8 cellular contexts compared by ENCODE assay signal in the genomic region with DNA sequence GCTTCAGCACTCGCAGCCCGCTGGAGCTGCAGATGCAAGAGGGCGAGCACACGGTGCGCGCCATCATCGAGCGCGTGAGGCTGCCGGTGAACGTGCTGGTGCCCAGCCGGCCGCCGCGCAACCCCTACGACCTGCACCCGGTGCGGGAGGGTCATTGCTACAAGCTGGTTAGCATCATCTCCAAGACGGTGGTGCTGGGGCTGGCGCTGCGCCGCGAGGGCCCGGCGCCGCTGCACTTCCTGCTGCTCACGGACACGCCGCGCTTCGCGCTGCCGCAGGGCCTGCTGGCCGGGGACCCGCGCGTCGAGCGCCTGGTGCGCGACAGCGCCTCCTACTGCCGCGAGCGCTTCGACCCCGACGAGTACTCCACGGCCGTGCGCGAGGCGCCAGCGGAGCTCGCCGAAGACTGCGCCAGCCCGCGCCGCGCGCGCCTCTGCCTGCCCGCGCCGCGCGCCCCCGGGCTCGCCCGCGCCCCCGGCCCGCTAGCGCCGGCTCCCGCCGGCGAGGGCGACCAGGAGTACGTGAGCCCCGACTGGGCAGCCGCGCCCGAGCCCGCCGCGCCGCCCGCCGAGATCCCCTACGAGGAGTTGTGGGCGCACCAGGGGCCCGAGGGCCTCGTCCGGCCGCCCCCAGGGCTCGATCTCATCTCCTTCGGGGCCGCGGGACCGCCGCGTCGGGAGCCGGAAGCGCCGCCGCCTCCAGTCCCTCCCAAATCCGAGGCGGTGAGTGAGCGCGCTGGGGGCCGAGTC. TPM values are rescaled to one million over a fixed set of nuclear protein-coding genes. Genes with fewer than 3 reads are reported as not detected.
DNase-seq lines count a peak whose midpoint lies in the region; ATAC-seq, FAIRE-seq and TF ChIP-seq lines count a peak whose summit lies in the region.

No MANE protein-coding gene starts in this region.

- TF ChIP-seq RAD21 in GM12878 (IDR thresholded peaks at IDR 0.05; ENCODE audit: insufficient read depth, low read depth, low read length): no peak; the same call in 1 of the 2 replicates

- WGBS in GM12878 (ENCODE audit: insufficient coverage, insufficient replicate concordance, low lambda C conversion rate, missing lambda C conversion rate): 14% methylated on average over 62 of the region's 114 CpGs

- no peaks in the 10 kb centered on the region for H3K79me2 ChIP-seq in GM12878 (ENCODE audit: control insufficient read depth, insufficient read depth, low read length)

- H3K27ac Mint-ChIP-seq in T-helper 17 cell: no peak overlapping the region
- H3K27ac Mint-ChIP-seq in immature natural killer cell: peak overlapping the region in 3 of 6 donors; percentile 59 to 79 (median 61)

- ATAC-seq in HG03378 (IDR thresholded peaks at IDR 0.05; ENCODE audit: unreplicated experiment): peak; percentile 46
- peak; percentile 99 for ATAC-seq in T-helper 17 cell
- ATAC-seq in GM12878: peak; percentile 92

- H3K27me3 Mint-ChIP-seq in T-helper 17 cell (peaks cover 16% of the 10 kb centered on the region), immature natural killer cell (ENCODE audit: low read depth in 3 of 3) (peaks cover 8 to 10% (median 9%) of the 10 kb centered on the region in 3 donors)

- H3K4me1 Mint-ChIP-seq in T-helper 17 cell (peaks cover 23% of the 10 kb centered on the region), immature natural killer cell (peaks cover 16 to 21% of the 10 kb centered on the region in 2 donors)

- H3K9ac ChIP-seq in GM12878 (ENCODE audit: control insufficient read depth, insufficient read depth, low read length): peak overlapping the region; percentile 35; the same call in 1 of the 2 replicates

- no peaks in the 10 kb centered on the region for H4K20me1 ChIP-seq in GM12878 (ENCODE audit: control insufficient read depth, insufficient read depth)

- no peaks in the 10 kb centered on the region for H3K4me1 ChIP-seq in GM12878 (ENCODE audit: control insufficient read depth, insufficient read depth, low read length)

- POLR2A ChIA-PET in GM12878 (lab: Charles Lee): no interaction called here

- no peak for TF ChIP-seq EP300 in GM12878 (IDR thresholded peaks at IDR 0.05; ENCODE audit: borderline replicate concordance in 1 of 2, control insufficient read depth in 1 of 2, low read depth in 2 of 2, low read length in 2 of 2)

- in situ Hi-C loops in GM12878 (cut with MboI): no loop called here

- H3K36me3 Mint-ChIP-seq in T-helper 17 cell (ENCODE audit: low read depth) (peaks cover 3% of the 10 kb centered on the region), immature natural killer cell (no peaks in the 10 kb centered on the region)

- BruUV-seq in GM12878 (replicated peaks; lab: Mats Ljungman, UMichigan): no TSS peak

- H3K9me3 ChIP-seq in T-helper 17 cell (ENCODE audit: control insufficient read depth, low read length, poor library complexity, severe bottlenecking) (no peaks in the 10 kb centered on the region), GM12878 (replicated peaks; ENCODE audit: control insufficient read depth, insufficient read depth, low read length) (no peaks in the 10 kb centered on the region)

- H2AFZ ChIP-seq in GM12878 (ENCODE audit: control insufficient read depth, low read depth, low read length): peak overlapping the region; percentile 79

- TF ChIP-seq CTCF in GM12878 (IDR thresholded peaks at IDR 0.05 in 2 of 3, conservative IDR thresholded peaks at IDR 0.05 in 1 of 3; ENCODE audit: control insufficient read depth in 2 of 3, extremely low read depth in 1 of 3, insufficient read depth in 1 of 3, low read depth in 3 of 3, low read length in 3 of 3): peak; percentile 59 to 72 (median 63); a peak in 5 of 6 replicates

- no peak overlapping the region for H3K27ac ChIP-seq in GM12878 (ENCODE audit: control insufficient read depth, insufficient read depth)

- H3K4me2 ChIP-seq in GM12878 (ENCODE audit: control insufficient read depth, insufficient read depth): peak overlapping the region; percentile 89

- peak overlapping the region; percentile 84 for H3K4me3 Mint-ChIP-seq in T-helper 17 cell
- peak overlapping the region; percentile 81 to 86 (median 82) for H3K4me3 Mint-ChIP-seq in immature natural killer cell

- intact Hi-C loops in GM12878 (cut with micrococcal nuclease; ENCODE audit: unreplicated experiment): no loop called here

- peaks cover 0 to 5% of the 10 kb centered on the region in 2 experiments; a peak in 1 of 4 replicates for H3K27me3 ChIP-seq in GM12878 (replicated peaks in 1 of 2; ENCODE audit: control insufficient read depth in 2 of 2, insufficient read depth in 2 of 2, low read length in 1 of 2)

- peak; percentile 78 for TF ChIP-seq POLR2A in GM12878 (IDR thresholded peaks at IDR 0.05; ENCODE audit: low read depth, low read length)

- no peaks in the 10 kb centered on the region for H3K9me3 Mint-ChIP-seq in immature natural killer cell

- DNase-seq in SHP77 (lab: John Stamatoyannopoulos, UW): peak; percentile 9 to 51
- DNase-seq in SHP77 treated with DMSO at 0.1 percent for 48 hours (lab: John Stamatoyannopoulos, UW): no peak
- DNase-seq in T-helper 17 cell: peak; percentile 75 to 87 (median 78)
- peak; percentile 25 for DNase-seq in GM12878 (ENCODE audit: low read depth, low spot score)
- peak; percentile 82 to 89 (median 87) for DNase-seq in immature natural killer cell
- DNase-seq in stimulated activated CD4-positive, alpha-beta T cell treated with anti-CD3 and anti-CD28 coated beads, Interleukin-15, amount 100 ng/mL, for 24 hours: peak; percentile 88
- DNase-seq in hippocampal formation (lab: John Stamatoyannopoulos, UW): no peak

- RAD21 ChIA-PET in GM12878 (lab: Charles Lee; ENCODE audit: unreplicated experiment): interaction anchor here (1.0 kb wide), 1 partner anchor 163 kb away, joined by 3 read pairs; no protein-coding TSS in a partner anchor

- SMC1A ChIA-PET in GM12878 (lab: Charles Lee; ENCODE audit: uncharacterized antibody, unreplicated experiment): interaction anchor here (0.8 to 1.5 kb wide), 2 partner anchors 15 to 58 kb away, joined by 3 read pairs; no protein-coding TSS in a partner anchor

- H3K4me3 ChIP-seq in GM12878: peak overlapping the region; percentile 68

- no peaks in the 10 kb centered on the region for H3K36me3 ChIP-seq in GM12878 (ENCODE audit: control insufficient read depth in 2 of 2, insufficient read depth in 2 of 2, low read length in 1 of 2)

- FAIRE-seq in GM12878 (lab: Jason Lieb, UNC): no peak

- CTCF ChIA-PET in GM12878 (lab: Yijun Ruan, JAX): interaction anchor here (0.6 to 1.8 kb wide), 6 partner anchors 11 to 305 kb away, joined by 3 to 5 read pairs (median 4); no protein-coding TSS in a partner anchor

TF ChIP-seq in GM12878, 131 proteins besides CTCF, POLR2A, EP300 and RAD21 (continues in another document):
- TF ChIP-seq MEF2B (IDR thresholded peaks at IDR 0.05; ENCODE audit: partially characterized antibody, poor library complexity, severe bottlenecking) (no peak), TARDBP (IDR thresholded peaks at IDR 0.05; ENCODE audit: borderline replicate concordance) (no peak), IKZF1 (conservative IDR thresholded peaks at IDR 0.05) (peak; percentile 70)

RNA-seq across cellular contexts. Expression of gene GAREM2, which starts 11.8 kb away (rescaled TPM):
- total RNA-seq in T-helper 17 cell: 1 to 10 TPM; 3.6 to 6.5 TPM
- total RNA-seq in GM12878 (2013; cell fraction: nucleolus; rRNA removed): 1.7 and 2.4 TPM in 2 replicates
- 0.23 and 0.38 TPM in 2 replicates for total RNA-seq in GM12878 (2014; rRNA removed)
- total RNA-seq in GM12878 (2014; rRNA removed; fragmentation: Illumina TruSeq; extraction: Trizol): 0.18 and 0.23 TPM in 2 replicates
- 0.85 and 1.4 TPM in 2 replicates for total RNA-seq in GM12878 (2021)
- 0.54 TPM for polyA plus RNA-seq in GM12878 (2011; ENCODE audit: low read depth)
- 0.19 and 0.71 TPM in 2 replicates for polyA plus RNA-seq in GM12878 (2011; rRNA removed)
- 0.50 and 0.58 TPM in 2 replicates for polyA plus RNA-seq in GM12878 (2011; cell fraction: cytosol; rRNA removed)
- polyA plus RNA-seq in GM12878 (2011; cell fraction: nucleus; rRNA removed): 0.84 and 4.9 TPM in 2 replicates
- polyA plus RNA-seq in GM12878 (2012): 0.72 and 0.80 TPM in 2 replicates
- 0.25 and 0.56 TPM in 2 replicates for polyA plus RNA-seq in GM12878 (2014; fragmentation: Illumina TruSeq; extraction: Trizol)
- under 1 TPM; 0.06 to 0.20 TPM for polyA plus RNA-seq in GM12878 (2014; fragmentation: Nextera tagmentation; extraction: Ambion mirVana)
- polyA plus RNA-seq in GM12878 (2014; rRNA removed): 0.43 and 0.50 TPM in 2 replicates
- under 1 TPM; 0.38 to 0.50 TPM for polyA plus RNA-seq in GM12878 (2016; fragmentation: Nextera tagmentation; extraction: Ambion mirVana)
- polyA minus RNA-seq in GM12878 (2011; rRNA and poly(A)+ RNA removed): 0.26 and 0.37 TPM in 2 replicates
- polyA minus RNA-seq in GM12878 (2011; cell fraction: cytosol; rRNA and poly(A)+ RNA removed): not detected in 2 replicates
- polyA minus RNA-seq in GM12878 (2011; cell fraction: nucleus; rRNA and poly(A)+ RNA removed): 0.12 and 0.57 TPM in 2 replicates
- 1 to 10 TPM in 2 of 3 donors, under 1 TPM in 1; 0.50 to 3.5 (median 1.4) TPM for polyA plus RNA-seq in immature natural killer cell

RNA-seq across cellular contexts. Expression of gene HADHA, which starts 59.7 kb away (rescaled TPM):
- total RNA-seq in T-helper 17 cell (10 to 100 TPM; 77.7 to 78.5 TPM), GM12878 (2014; rRNA removed) (158 and 175 TPM in 2 replicates), GM12878 (2014; rRNA removed; fragmentation: Illumina TruSeq; extraction: Trizol) (170 TPM in 2 replicates), GM12878 (2021) (160 and 161 TPM in 2 replicates)
- total RNA-seq in GM12878 (2013; cell fraction: nucleolus; rRNA removed): 66.8 and 68.7 TPM in 2 replicates
- 104 TPM for polyA plus RNA-seq in GM12878 (2011; ENCODE audit: low read depth)
- polyA plus RNA-seq in GM12878 (2011; rRNA removed) (194 and 208 TPM in 2 replicates), GM12878 (2014; fragmentation: Illumina TruSeq; extraction: Trizol) (207 and 221 TPM in 2 replicates), GM12878 (2014; fragmentation: Nextera tagmentation; extraction: Ambion mirVana) (100 to 1,000 TPM; 109 to 144 TPM), GM12878 (2014; rRNA removed) (114 and 125 TPM in 2 replicates), GM12878 (2016; fragmentation: Nextera tagmentation; extraction: Ambion mirVana) (100 to 1,000 TPM; 187 to 190 TPM), immature natural killer cell (100 to 1,000 TPM in 2 of 3 donors, 10 to 100 TPM in 1; 94.4 to 132 (median 118) TPM)
- polyA plus RNA-seq in GM12878 (2011; cell fraction: cytosol; rRNA removed): 157 and 181 TPM in 2 replicates
- 110 and 115 TPM in 2 replicates for polyA plus RNA-seq in GM12878 (2011; cell fraction: nucleus; rRNA removed)
- 108 and 139 TPM in 2 replicates for polyA plus RNA-seq in GM12878 (2012)
- 204 and 208 TPM in 2 replicates for polyA minus RNA-seq in GM12878 (2011; rRNA and poly(A)+ RNA removed)
- 79.4 and 89.2 TPM in 2 replicates for polyA minus RNA-seq in GM12878 (2011; cell fraction: cytosol; rRNA and poly(A)+ RNA removed)
- 32.5 and 45.4 TPM in 2 replicates for polyA minus RNA-seq in GM12878 (2011; cell fraction: nucleus; rRNA and poly(A)+ RNA removed)

Comparison
In these comparisons a context has a peak if more than half of its experiments do, and no peak if none do; other contexts are left out.
1. DNase-seq: peak in SHP77 (2 of 2), T-helper 17 cell (3 of 3), GM12878 (single experiment), immature natural killer cell (3 of 3) and stimulated activated CD4-positive, alpha-beta T cell treated with anti-CD3 and anti-CD28 coated beads, Interleukin-15, amount 100 ng/mL, for 24 hours (single experiment); none in SHP77 treated with DMSO at 0.1 percent for 48 hours (single experiment) and hippocampal formation (0 of 2).
2. ATAC-seq: peak in every context shown above with its lines; median percentile 99 in T-helper 17 cell; 92 in GM12878; 46 in HG03378.